In the genomic region with DNA sequence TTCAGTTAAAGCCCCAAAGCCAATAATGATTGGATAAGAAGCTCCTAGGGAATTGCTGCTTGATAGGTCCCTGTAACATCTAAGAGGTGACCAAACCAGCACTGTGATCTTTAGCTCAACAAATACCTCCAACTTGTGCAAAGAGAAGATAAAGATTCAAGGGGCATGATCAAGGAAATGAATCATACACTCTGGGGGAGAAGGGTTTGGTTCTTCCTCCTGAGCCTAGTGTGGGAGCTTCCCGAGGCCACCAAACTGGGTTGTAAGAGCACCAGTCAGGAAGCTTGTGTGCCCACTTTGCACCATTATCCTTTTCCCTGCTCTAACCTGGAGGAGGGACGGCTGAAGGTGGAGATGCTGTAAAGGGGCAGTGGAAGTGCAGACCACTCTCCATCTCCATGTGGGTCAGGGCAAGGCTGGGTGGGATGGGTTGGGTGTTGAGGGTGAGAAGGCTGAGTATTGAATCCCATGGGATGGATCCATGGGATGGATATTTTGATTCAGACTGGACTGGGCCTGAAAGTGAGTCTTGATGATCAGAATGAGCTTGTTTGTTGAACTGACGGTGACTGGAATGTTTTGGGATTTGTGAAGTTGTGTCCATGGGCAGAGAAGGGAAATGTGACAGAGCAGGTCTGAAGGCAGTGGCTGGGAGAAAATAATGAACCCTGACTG, we compare ENCODE assay signal across 15 cellular contexts. TPM values are rescaled to one million over a fixed set of nuclear protein-coding genes. Genes with fewer than 3 reads are reported as not detected.
DNase-seq lines count a peak whose midpoint lies in the region; ATAC-seq, FAIRE-seq and TF ChIP-seq lines count a peak whose summit lies in the region.
"Had no signal": no experiment of that assay in that cellular context is flagged by ENCODE, and none has a peak within 500 bp of the region (broad histone marks: within the 10 kb centered on the region; RNA-seq: fewer than 3 reads in every experiment).

No MANE protein-coding gene starts in this region.

- intact Hi-C loops in OCI-LY7 (cut with micrococcal nuclease; ENCODE audit: unreplicated experiment): no loop called here

- no peaks in the 10 kb centered on the region for H3K27me3 Mint-ChIP-seq in T-helper 2 cell treated with Interferon-gamma antibody and Interleukin-4, amounts not matched to agents 5 μg/mL and 100 μg/mL, for 36 hours (ENCODE audit: low read depth)
- H3K27me3 Mint-ChIP-seq in activated T-helper 17 cell treated with anti-CD3 and anti-CD28 coated beads, Interleukin-2, amount 50 U/mL, for 72 hours: no peaks in the 10 kb centered on the region

- TF ChIP-seq CTCF in keratinocyte (optimal IDR thresholded peaks at IDR 0.05 in 1 of 3, IDR thresholded peaks at IDR 0.05 in 1 of 3, conservative IDR thresholded peaks at IDR 0.05 in 1 of 3; ENCODE audit: extremely low read depth in 1 of 3, insufficient read depth in 2 of 3, low read length in 3 of 3) (no peak), OCI-LY7 (conservative IDR thresholded peaks at IDR 0.05; ENCODE audit: low read length) (no peak)

- H3K4me1 Mint-ChIP-seq in T-helper 2 cell treated with Interferon-gamma antibody and Interleukin-4, amounts not matched to agents 5 μg/mL and 100 μg/mL, for 36 hours (ENCODE audit: low read depth): peaks cover 77% of the 10 kb centered on the region
- H3K4me1 Mint-ChIP-seq in activated T-helper 17 cell treated with anti-CD3 and anti-CD28 coated beads, Interleukin-2, amount 50 U/mL, for 72 hours: peaks cover 56% of the 10 kb centered on the region

- H3K9me2 ChIP-seq in OCI-LY7 (ENCODE audit: insufficient read depth, low read length): no peaks in the 10 kb centered on the region

- POLR2A ChIA-PET in OCI-LY7 (lab: Charles Lee): interaction anchor here (0.8 kb wide), 2 partner anchors 34 to 193 kb away, joined by 3 to 4 read pairs; no protein-coding TSS in a partner anchor

- dilution Hi-C loops in keratinocyte (cut with MboI; ENCODE audit: extremely low pct_ligation_motif_present, low sequenced_read_pairs): no loop called here

- no TSS peak for BruUV-seq in OCI-LY7 (replicated peaks; lab: Mats Ljungman, UMichigan)

- no peaks in the 10 kb centered on the region for H4K20me1 ChIP-seq in keratinocyte (ENCODE audit: control insufficient read depth, extremely low read depth, insufficient read depth, low read length)
- no peaks in the 10 kb centered on the region for H4K20me1 ChIP-seq in OCI-LY7 (ENCODE audit: insufficient read depth, low read length)

- H3K4me3 Mint-ChIP-seq in T-helper 2 cell treated with Interferon-gamma antibody and Interleukin-4, amounts not matched to agents 5 μg/mL and 100 μg/mL, for 36 hours: no peak overlapping the region
- no peak overlapping the region for H3K4me3 Mint-ChIP-seq in activated T-helper 17 cell treated with anti-CD3 and anti-CD28 coated beads, Interleukin-2, amount 50 U/mL, for 72 hours
- H3K4me3 Mint-ChIP-seq: brain had no signal

- peaks cover 12% of the 10 kb centered on the region for H3K9me3 Mint-ChIP-seq in T-helper 2 cell treated with Interferon-gamma antibody and Interleukin-4, amounts not matched to agents 5 μg/mL and 100 μg/mL, for 36 hours
- peaks cover 9% of the 10 kb centered on the region for H3K9me3 Mint-ChIP-seq in activated T-helper 17 cell treated with anti-CD3 and anti-CD28 coated beads, Interleukin-2, amount 50 U/mL, for 72 hours

- no peak for ATAC-seq in activated T-helper 17 cell treated with anti-CD3 and anti-CD28 coated beads, Interleukin-2, amount 50 U/mL, for 72 hours (replicated peaks)
- ATAC-seq in HG02623 (IDR thresholded peaks at IDR 0.05; ENCODE audit: unreplicated experiment): no peak
- ATAC-seq: A549 had no signal

- no peaks in the 10 kb centered on the region for H3K79me2 ChIP-seq in keratinocyte (ENCODE audit: control insufficient read depth, insufficient read depth, low read length)
- no peaks in the 10 kb centered on the region for H3K79me2 ChIP-seq in OCI-LY7 (ENCODE audit: insufficient read depth, low read depth, low read length)

- DNase-seq in T-helper 2 cell treated with Interferon-gamma antibody and Interleukin-4, amounts not matched to agents 5 μg/mL and 100 μg/mL, for 36 hours (ENCODE audit: low spot score): no peak
- DNase-seq in T-helper 2 cell: no peak
- peak; percentile 41 for DNase-seq in KG1 (lab: John Stamatoyannopoulos, UW)
- no peak for DNase-seq in keratinocyte (ENCODE audit: low read depth, low spot score)
- DNase-seq in RPMI8226: no peak
- DNase-seq in OCI-LY7 (ENCODE audit: low spot score): no peak
- DNase-seq: DMS79, mesendoderm, NCI-H2171, T1000, upper lobe of left lung had no signal

- peak overlapping the region; percentile 19 for H3K27ac Mint-ChIP-seq in T-helper 2 cell treated with Interferon-gamma antibody and Interleukin-4, amounts not matched to agents 5 μg/mL and 100 μg/mL, for 36 hours
- H3K27ac Mint-ChIP-seq in activated T-helper 17 cell treated with anti-CD3 and anti-CD28 coated beads, Interleukin-2, amount 50 U/mL, for 72 hours: peak overlapping the region; percentile 21
- H3K27ac Mint-ChIP-seq: brain had no signal

- H3K9me3 ChIP-seq in keratinocyte (ENCODE audit: control insufficient read depth, low read depth, low read length) (no peaks in the 10 kb centered on the region), OCI-LY7 (ENCODE audit: low read length) (peaks cover 8% of the 10 kb centered on the region; the same call in 1 of the 2 replicates)
- H3K9me3 ChIP-seq: upper lobe of left lung had no signal

- H3K9ac ChIP-seq in keratinocyte (ENCODE audit: control insufficient read depth, extremely low read depth, insufficient read depth, low read length): no peak overlapping the region

- CTCF ChIA-PET in OCI-LY7 (lab: Charles Lee; ENCODE audit: unreplicated experiment): no interaction called here

- H3K4me3 ChIP-seq in keratinocyte (ENCODE audit: control insufficient read depth in 2 of 3, extremely low read depth in 1 of 3, insufficient read depth in 2 of 3, low read depth in 1 of 3, low read length in 3 of 3) (no peak overlapping the region), OCI-LY7 (ENCODE audit: low read depth, low read length, poor library complexity, severe bottlenecking) (no peak overlapping the region)
- H3K4me3 ChIP-seq: A549, upper lobe of left lung had no signal

- peaks cover 17% of the 10 kb centered on the region for H3K36me3 Mint-ChIP-seq in T-helper 2 cell treated with Interferon-gamma antibody and Interleukin-4, amounts not matched to agents 5 μg/mL and 100 μg/mL, for 36 hours (ENCODE audit: low read depth)
- H3K36me3 Mint-ChIP-seq in activated T-helper 17 cell treated with anti-CD3 and anti-CD28 coated beads, Interleukin-2, amount 50 U/mL, for 72 hours (ENCODE audit: low read depth): no peaks in the 10 kb centered on the region
- H3K36me3 Mint-ChIP-seq: brain had no signal

- no peaks in the 10 kb centered on the region for H3K9me1 ChIP-seq in keratinocyte (ENCODE audit: control insufficient read depth, extremely low read depth, insufficient read depth, low read length)

- FAIRE-seq in keratinocyte (lab: Jason Lieb, UNC): no peak
- FAIRE-seq: A549 had no signal

- H3K36me3 ChIP-seq in keratinocyte (ENCODE audit: control insufficient read depth in 2 of 2, extremely low read depth in 1 of 2, insufficient read depth in 2 of 2, low read length in 2 of 2) (no peaks in the 10 kb centered on the region), OCI-LY7 (ENCODE audit: insufficient read depth, low read length) (no peaks in the 10 kb centered on the region)
- H3K36me3 ChIP-seq: upper lobe of left lung had no signal

- H3K27ac ChIP-seq in keratinocyte (ENCODE audit: control insufficient read depth, insufficient read depth, low read length): peak overlapping the region; percentile 64
- H3K27ac ChIP-seq in OCI-LY7 (ENCODE audit: low read depth, low read length, poor library complexity, severe bottlenecking): no peak overlapping the region
- H3K27ac ChIP-seq: A549, upper lobe of left lung had no signal

- no peaks in the 10 kb centered on the region for H3K27me3 ChIP-seq in keratinocyte (ENCODE audit: control insufficient read depth, extremely low read depth, insufficient read depth, low read length)
- H3K27me3 ChIP-seq: upper lobe of left lung had no signal

- H3K4me1 ChIP-seq in keratinocyte (ENCODE audit: control insufficient read depth, extremely low read depth, insufficient read depth, low read length): peaks cover 29% of the 10 kb centered on the region
- H3K4me1 ChIP-seq in OCI-LY7 (ENCODE audit: insufficient read depth, low read length, poor library complexity, severe bottlenecking): peaks cover 5% of the 10 kb centered on the region
- H3K4me1 ChIP-seq: A549 had no signal

- peak overlapping the region; percentile 31 for H3K4me2 ChIP-seq in keratinocyte (ENCODE audit: control insufficient read depth, extremely low read depth, insufficient read depth, low read depth, low read length)
- H3K4me2 ChIP-seq in OCI-LY7 (ENCODE audit: low read length): no peak overlapping the region
- H3K4me2 ChIP-seq: A549 had no signal

- H2AFZ ChIP-seq in keratinocyte (ENCODE audit: control insufficient read depth, low read length) (no peak overlapping the region), OCI-LY7 (ENCODE audit: low read length) (no peak overlapping the region)

RNA-seq across cellular contexts. Expression of a gene that starts 49.1 kb away (rescaled TPM):
- 1 to 10 TPM; 7.9 to 8.0 TPM for total RNA-seq in activated T-helper 17 cell treated with anti-CD3 and anti-CD28 coated beads, Interleukin-2, amount 50 U/mL, for 72 hours
- 1.6 to 3.5 TPM (median 1.8 TPM) in 3 replicates for polyA plus RNA-seq in keratinocyte
- 2.8 TPM for polyA plus RNA-seq in keratinocyte (2011; ENCODE audit: low read depth)
- polyA plus RNA-seq in keratinocyte (2011; cell fraction: cytosol; rRNA removed): 2.2 and 3.7 TPM in 2 replicates
- polyA plus RNA-seq in keratinocyte (2011; cell fraction: nucleus; rRNA removed): 4.2 and 6.8 TPM in 2 replicates
- polyA plus RNA-seq in keratinocyte (2012; ENCODE audit: low replicate concordance): 3.4 and 11.5 TPM in 2 replicates
- 1.2 to 2.4 TPM (median 1.7 TPM) in 3 replicates for polyA minus RNA-seq in keratinocyte
- polyA minus RNA-seq in keratinocyte (2011; cell fraction: cytosol; rRNA and poly(A)+ RNA removed): 9.0 TPM
- polyA minus RNA-seq in keratinocyte (2011; cell fraction: nucleus; rRNA and poly(A)+ RNA removed): 6.3 and 7.5 TPM in 2 replicates
- 0.93 and 1.2 TPM in 2 replicates for total RNA-seq in OCI-LY7 (2014; rRNA removed; shearing (Covaris generic))
- 1.1 and 1.2 TPM in 2 replicates for total RNA-seq in OCI-LY7 (2022)

Comparison
In these comparisons a context has a peak if more than half of its experiments do, and no peak if none do; other contexts are left out.
1. RNA of a gene that starts 49.1 kb away (total RNA-seq): 7.9 to 8.0 TPM in activated T-helper 17 cell treated with anti-CD3 and anti-CD28 coated beads, Interleukin-2, amount 50 U/mL, for 72 hours; 0.93 to 1.2 TPM in OCI-LY7; every median in the first group is over 4 times any median in the second.